ENCODE assay signal across 1 cellular context in the genomic region with DNA sequence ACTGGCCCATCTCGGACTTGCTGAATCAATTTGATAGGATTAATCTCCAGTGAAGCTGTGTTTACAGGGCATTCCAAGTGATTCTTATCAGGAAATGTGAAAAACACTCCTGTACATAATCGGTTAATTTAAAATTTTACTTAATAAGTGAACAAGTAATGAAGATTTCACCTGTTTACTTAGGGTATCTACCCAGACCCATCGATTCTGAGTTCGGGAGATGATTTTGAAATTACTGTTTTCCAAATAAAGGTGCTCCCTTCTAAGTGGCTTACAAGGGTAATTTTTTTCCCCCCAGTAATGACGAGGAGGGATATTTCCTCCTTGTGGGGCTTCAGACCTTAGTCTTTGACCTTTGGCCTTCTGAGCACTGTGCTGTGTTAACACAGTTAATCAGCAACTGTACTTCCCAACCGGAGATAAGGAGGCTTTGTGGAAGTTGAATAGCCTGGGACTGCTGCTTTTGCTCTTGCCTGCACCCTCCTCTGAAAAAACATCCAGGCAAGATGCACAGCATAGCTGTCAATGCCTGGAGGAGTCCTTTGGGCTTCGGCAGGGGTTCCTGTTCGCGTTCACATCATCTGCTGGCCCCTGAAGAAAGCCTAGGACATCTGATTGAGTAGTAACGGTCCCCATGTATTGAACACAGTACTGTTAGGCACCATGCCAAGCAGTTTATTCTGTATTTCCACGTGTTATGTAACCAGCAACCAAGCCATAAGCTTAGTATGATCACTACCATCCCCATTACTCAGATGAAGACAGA.
A peak's percentile ranks its signal among the peaks of the same experiment; 100 is the strongest.
TF ChIP-seq lines count a peak whose summit lies in the region.

No MANE protein-coding gene starts in this region.

TF ChIP-seq in HepG2, 621 proteins besides CTCF, POLR2A, EP300 and RAD21 (continued from another document and continues in another):
- TF ChIP-seq, protein P1, sequence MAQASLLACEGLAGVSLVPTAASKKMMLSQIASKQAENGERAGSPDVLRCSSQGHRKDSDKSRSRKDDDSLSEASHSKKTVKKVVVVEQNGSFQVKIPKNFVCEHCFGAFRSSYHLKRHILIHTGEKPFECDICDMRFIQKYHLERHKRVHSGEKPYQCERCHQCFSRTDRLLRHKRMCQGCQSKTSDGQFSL (CRISPR knock-in tag; IDR thresholded peaks at IDR 0.05), result no peak
- TF ChIP-seq, protein P2, sequence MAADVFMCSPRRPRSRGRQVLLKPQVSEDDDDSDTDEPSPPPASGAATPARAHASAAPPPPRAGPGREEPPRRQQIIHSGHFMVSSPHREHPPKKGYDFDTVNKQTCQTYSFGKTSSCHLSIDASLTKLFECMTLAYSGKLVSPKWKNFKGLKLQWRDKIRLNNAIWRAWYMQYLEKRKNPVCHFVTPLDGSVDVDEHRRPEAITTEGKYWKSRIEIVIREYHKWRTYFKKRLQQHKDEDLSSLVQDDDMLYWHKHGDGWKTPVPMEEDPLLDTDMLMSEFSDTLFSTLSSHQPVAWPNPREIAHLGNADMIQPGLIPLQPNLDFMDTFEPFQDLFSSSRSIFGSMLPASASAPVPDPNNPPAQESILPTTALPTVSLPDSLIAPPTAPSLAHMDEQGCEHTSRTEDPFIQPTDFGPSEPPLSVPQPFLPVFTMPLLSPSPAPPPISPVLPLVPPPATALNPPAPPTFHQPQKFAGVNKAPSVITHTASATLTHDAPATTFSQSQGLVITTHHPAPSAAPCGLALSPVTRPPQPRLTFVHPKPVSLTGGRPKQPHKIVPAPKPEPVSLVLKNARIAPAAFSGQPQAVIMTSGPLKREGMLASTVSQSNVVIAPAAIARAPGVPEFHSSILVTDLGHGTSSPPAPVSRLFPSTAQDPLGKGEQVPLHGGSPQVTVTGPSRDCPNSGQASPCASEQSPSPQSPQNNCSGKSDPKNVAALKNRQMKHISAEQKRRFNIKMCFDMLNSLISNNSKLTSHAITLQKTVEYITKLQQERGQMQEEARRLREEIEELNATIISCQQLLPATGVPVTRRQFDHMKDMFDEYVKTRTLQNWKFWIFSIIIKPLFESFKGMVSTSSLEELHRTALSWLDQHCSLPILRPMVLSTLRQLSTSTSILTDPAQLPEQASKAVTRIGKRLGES (CRISPR knock-in tag; IDR thresholded peaks at IDR 0.05; ENCODE audit: borderline replicate concordance), result 0 out of 2 replicates have a peak, but pooled peaks have one; percentile 19
- TF ChIP-seq RAD51 (IDR thresholded peaks at IDR 0.05; ENCODE audit: borderline replicate concordance) (no peak), KLF12 (CRISPR knock-in tag; IDR thresholded peaks at IDR 0.05; ENCODE audit: borderline replicate concordance) (0 out of 2 replicates have a peak, but pooled peaks have one; percentile 11), ZBTB8A (CRISPR knock-in tag; IDR thresholded peaks at IDR 0.05; ENCODE audit: borderline replicate concordance, low read depth) (no peak), HOXD1 (CRISPR knock-in tag; IDR thresholded peaks at IDR 0.05) (no peak), PHF21A (CRISPR knock-in tag; IDR thresholded peaks at IDR 0.05) (peak; percentile 91), ESRRA (CRISPR knock-in tag; IDR thresholded peaks at IDR 0.05; ENCODE audit: low read depth) (peak; percentile 55; the same call in 1 of the 2 replicates), HES4 (CRISPR knock-in tag; IDR thresholded peaks at IDR 0.05; ENCODE audit: borderline replicate concordance) (no peak), EHMT2 (IDR thresholded peaks at IDR 0.05; ENCODE audit: borderline replicate concordance, low read depth, low read length) (no peak), ZNF768 (CRISPR knock-in tag; IDR thresholded peaks at IDR 0.05) (peak; percentile 71; the same call in 1 of the 2 replicates), MEF2D (CRISPR knock-in tag; IDR thresholded peaks at IDR 0.05) (peak; percentile 67), FOSL1 (CRISPR knock-in tag; IDR thresholded peaks at IDR 0.05; ENCODE audit: borderline replicate concordance) (no peak), ZNF772 (CRISPR knock-in tag; IDR thresholded peaks at IDR 0.05) (peak; percentile 49; the same call in 1 of the 2 replicates), KDM3A (CRISPR knock-in tag; IDR thresholded peaks at IDR 0.05; ENCODE audit: low read depth) (peak; percentile 42; the same call in 1 of the 2 replicates), ELF3 (CRISPR knock-in tag; IDR thresholded peaks at IDR 0.05) (peak; percentile 87), SRY (CRISPR knock-in tag; IDR thresholded peaks at IDR 0.05) (no peak; the same call in 1 of the 2 replicates), ZNF335 (CRISPR knock-in tag; IDR thresholded peaks at IDR 0.05) (0 out of 2 replicates have a peak, but pooled peaks have one; percentile 54), SOX6 (IDR thresholded peaks at IDR 0.05) (no peak), SOX6 (CRISPR knock-in tag; IDR thresholded peaks at IDR 0.05) (peak; percentile 83), ETV5 (CRISPR knock-in tag; IDR thresholded peaks at IDR 0.05; ENCODE audit: borderline replicate concordance) (peak; percentile 80; the same call in 1 of the 2 replicates), ARHGAP35 (CRISPR knock-in tag; IDR thresholded peaks at IDR 0.05; ENCODE audit: borderline replicate concordance) (no peak), ERF (CRISPR knock-in tag; IDR thresholded peaks at IDR 0.05) (peak; percentile 74; the same call in 1 of the 2 replicates), GATAD2A (CRISPR knock-in tag; IDR thresholded peaks at IDR 0.05) (peak; percentile 88), JDP2 (CRISPR knock-in tag; IDR thresholded peaks at IDR 0.05; ENCODE audit: borderline replicate concordance) (no peak), PCBP2 (optimal IDR thresholded peaks at IDR 0.05; ENCODE audit: low read depth, low read length, poor library complexity, severe bottlenecking) (no peak), ZMYM2 (CRISPR knock-in tag; IDR thresholded peaks at IDR 0.05) (peak; percentile 82; the same call in 1 of the 2 replicates), ISX (CRISPR knock-in tag; conservative IDR thresholded peaks at IDR 0.05) (no peak), ARNTL (CRISPR knock-in tag; IDR thresholded peaks at IDR 0.05) (peak; percentile 20; the same call in 1 of the 2 replicates), NCOA1 (CRISPR knock-in tag; IDR thresholded peaks at IDR 0.05) (no peak)
- TF ChIP-seq, protein P3, sequence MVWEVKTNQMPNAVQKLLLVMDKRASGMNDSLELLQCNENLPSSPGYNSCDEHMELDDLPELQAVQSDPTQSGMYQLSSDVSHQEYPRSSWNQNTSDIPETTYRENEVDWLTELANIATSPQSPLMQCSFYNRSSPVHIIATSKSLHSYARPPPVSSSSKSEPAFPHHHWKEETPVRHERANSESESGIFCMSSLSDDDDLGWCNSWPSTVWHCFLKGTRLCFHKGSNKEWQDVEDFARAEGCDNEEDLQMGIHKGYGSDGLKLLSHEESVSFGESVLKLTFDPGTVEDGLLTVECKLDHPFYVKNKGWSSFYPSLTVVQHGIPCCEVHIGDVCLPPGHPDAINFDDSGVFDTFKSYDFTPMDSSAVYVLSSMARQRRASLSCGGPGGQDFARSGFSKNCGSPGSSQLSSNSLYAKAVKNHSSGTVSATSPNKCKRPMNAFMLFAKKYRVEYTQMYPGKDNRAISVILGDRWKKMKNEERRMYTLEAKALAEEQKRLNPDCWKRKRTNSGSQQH (CRISPR knock-in tag; IDR thresholded peaks at IDR 0.05; ENCODE audit: low read depth), result peak; percentile 64; the same call in 1 of the 2 replicates
- TF ChIP-seq, protein P4, sequence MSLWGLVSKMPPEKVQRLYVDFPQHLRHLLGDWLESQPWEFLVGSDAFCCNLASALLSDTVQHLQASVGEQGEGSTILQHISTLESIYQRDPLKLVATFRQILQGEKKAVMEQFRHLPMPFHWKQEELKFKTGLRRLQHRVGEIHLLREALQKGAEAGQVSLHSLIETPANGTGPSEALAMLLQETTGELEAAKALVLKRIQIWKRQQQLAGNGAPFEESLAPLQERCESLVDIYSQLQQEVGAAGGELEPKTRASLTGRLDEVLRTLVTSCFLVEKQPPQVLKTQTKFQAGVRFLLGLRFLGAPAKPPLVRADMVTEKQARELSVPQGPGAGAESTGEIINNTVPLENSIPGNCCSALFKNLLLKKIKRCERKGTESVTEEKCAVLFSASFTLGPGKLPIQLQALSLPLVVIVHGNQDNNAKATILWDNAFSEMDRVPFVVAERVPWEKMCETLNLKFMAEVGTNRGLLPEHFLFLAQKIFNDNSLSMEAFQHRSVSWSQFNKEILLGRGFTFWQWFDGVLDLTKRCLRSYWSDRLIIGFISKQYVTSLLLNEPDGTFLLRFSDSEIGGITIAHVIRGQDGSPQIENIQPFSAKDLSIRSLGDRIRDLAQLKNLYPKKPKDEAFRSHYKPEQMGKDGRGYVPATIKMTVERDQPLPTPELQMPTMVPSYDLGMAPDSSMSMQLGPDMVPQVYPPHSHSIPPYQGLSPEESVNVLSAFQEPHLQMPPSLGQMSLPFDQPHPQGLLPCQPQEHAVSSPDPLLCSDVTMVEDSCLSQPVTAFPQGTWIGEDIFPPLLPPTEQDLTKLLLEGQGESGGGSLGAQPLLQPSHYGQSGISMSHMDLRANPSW (CRISPR knock-in tag; IDR thresholded peaks at IDR 0.05; ENCODE audit: borderline replicate concordance), result no peak
- TF ChIP-seq, protein P5, sequence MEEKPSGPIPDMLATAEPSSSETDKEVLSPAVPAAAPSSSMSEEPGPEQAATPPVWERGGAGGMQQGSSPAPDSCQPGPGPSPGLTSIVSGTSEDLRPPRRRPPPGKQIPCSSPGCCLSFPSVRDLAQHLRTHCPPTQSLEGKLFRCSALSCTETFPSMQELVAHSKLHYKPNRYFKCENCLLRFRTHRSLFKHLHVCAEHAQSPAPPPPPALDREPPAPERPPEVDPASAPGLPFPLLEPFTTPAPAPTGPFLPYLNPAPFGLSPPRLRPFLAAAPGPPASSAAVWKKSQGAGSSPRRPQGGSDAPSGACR (CRISPR knock-in tag; IDR thresholded peaks at IDR 0.05), result 0 out of 2 replicates have a peak, but pooled peaks have one; percentile 27
- TF ChIP-seq, protein P6, sequence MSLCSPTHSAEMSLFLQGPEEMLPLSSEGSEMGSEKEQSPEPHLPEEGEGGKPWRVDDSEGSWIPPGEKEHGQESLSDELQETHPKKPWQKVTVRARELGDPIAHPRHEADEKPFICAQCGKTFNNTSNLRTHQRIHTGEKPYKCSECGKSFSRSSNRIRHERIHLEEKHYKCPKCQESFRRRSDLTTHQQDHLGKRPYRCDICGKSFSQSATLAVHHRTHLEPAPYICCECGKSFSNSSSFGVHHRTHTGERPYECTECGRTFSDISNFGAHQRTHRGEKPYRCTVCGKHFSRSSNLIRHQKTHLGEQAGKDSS (CRISPR knock-in tag; IDR thresholded peaks at IDR 0.05; ENCODE audit: borderline replicate concordance, low read depth), result peak; percentile 87
- TF ChIP-seq, protein P7, sequence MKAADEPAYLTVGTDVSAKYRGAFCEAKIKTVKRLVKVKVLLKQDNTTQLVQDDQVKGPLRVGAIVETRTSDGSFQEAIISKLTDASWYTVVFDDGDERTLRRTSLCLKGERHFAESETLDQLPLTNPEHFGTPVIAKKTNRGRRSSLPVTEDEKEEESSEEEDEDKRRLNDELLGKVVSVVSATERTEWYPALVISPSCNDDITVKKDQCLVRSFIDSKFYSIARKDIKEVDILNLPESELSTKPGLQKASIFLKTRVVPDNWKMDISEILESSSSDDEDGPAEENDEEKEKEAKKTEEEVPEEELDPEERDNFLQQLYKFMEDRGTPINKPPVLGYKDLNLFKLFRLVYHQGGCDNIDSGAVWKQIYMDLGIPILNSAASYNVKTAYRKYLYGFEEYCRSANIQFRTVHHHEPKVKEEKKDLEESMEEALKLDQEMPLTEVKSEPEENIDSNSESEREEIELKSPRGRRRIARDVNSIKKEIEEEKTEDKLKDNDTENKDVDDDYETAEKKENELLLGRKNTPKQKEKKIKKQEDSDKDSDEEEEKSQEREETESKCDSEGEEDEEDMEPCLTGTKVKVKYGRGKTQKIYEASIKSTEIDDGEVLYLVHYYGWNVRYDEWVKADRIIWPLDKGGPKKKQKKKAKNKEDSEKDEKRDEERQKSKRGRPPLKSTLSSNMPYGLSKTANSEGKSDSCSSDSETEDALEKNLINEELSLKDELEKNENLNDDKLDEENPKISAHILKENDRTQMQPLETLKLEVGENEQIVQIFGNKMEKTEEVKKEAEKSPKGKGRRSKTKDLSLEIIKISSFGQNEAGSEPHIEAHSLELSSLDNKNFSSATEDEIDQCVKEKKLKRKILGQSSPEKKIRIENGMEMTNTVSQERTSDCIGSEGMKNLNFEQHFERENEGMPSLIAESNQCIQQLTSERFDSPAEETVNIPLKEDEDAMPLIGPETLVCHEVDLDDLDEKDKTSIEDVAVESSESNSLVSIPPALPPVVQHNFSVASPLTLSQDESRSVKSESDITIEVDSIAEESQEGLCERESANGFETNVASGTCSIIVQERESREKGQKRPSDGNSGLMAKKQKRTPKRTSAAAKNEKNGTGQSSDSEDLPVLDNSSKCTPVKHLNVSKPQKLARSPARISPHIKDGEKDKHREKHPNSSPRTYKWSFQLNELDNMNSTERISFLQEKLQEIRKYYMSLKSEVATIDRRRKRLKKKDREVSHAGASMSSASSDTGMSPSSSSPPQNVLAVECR (CRISPR knock-in tag; IDR thresholded peaks at IDR 0.05; ENCODE audit: borderline replicate concordance), result peak; percentile 72; the same call in 1 of the 2 replicates
- TF ChIP-seq, protein P8, sequence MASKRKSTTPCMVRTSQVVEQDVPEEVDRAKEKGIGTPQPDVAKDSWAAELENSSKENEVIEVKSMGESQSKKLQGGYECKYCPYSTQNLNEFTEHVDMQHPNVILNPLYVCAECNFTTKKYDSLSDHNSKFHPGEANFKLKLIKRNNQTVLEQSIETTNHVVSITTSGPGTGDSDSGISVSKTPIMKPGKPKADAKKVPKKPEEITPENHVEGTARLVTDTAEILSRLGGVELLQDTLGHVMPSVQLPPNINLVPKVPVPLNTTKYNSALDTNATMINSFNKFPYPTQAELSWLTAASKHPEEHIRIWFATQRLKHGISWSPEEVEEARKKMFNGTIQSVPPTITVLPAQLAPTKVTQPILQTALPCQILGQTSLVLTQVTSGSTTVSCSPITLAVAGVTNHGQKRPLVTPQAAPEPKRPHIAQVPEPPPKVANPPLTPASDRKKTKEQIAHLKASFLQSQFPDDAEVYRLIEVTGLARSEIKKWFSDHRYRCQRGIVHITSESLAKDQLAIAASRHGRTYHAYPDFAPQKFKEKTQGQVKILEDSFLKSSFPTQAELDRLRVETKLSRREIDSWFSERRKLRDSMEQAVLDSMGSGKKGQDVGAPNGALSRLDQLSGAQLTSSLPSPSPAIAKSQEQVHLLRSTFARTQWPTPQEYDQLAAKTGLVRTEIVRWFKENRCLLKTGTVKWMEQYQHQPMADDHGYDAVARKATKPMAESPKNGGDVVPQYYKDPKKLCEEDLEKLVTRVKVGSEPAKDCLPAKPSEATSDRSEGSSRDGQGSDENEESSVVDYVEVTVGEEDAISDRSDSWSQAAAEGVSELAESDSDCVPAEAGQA (IDR thresholded peaks at IDR 0.05; ENCODE audit: low read depth), result no peak
- TF ChIP-seq, protein P8 (CRISPR knock-in tag; IDR thresholded peaks at IDR 0.05; ENCODE audit: borderline replicate concordance), result no peak; the same call in 1 of the 2 replicates
